8 cellular contexts compared by ENCODE assay signal in the genomic region with DNA sequence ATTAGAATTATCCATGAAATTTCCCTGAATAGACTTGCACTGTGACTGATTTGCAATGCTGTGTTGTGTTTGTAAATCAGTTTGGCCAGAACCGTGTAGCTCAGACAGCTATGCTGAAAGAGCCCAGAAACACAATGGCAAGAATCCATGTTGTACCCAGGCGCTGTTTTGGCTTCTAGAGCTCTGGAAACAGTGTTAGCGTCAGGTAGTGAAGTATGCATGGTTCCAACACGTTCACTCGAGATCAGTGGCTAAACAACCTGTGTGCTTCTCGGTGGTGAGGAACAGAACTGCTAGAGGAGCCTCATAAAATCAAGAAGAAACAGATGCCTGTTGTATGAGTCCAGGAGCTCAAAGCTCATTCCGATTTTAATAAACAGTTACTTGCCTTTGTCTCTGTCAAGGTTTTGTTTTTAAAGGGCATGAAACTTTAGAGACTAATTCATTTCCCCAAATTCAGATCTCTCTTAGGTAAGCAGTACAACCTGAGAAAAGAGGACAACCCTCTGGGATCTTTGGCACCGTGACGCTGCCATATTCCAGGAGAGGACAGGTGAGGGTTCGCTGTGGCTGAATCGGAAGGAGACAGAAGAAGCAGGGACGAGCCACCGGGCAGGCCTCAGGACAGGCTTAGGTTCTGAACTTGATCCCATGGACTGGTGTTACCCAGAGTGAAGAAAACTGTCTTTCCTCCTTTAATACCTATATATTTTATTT. TPM values are rescaled to one million over a fixed set of nuclear protein-coding genes. Genes with fewer than 3 reads are reported as not detected.
DNase-seq lines count a peak whose midpoint lies in the region; ATAC-seq and TF ChIP-seq lines count a peak whose summit lies in the region.

No MANE protein-coding gene starts in this region.

- DNase-seq in DND-41 = no peak
- DNase-seq in Karpas-422 = peak; percentile 45
- DNase-seq in astrocyte of the spinal cord (ENCODE audit: low read depth, low spot score) = peak; percentile 20
- no peak for DNase-seq in natural killer cell
- DNase-seq in HCEC 1CT = no peak
- DNase-seq in hippocampal formation (lab: John Stamatoyannopoulos, UW) = no peak

- TF ChIP-seq CTCF in DND-41 (IDR thresholded peaks at IDR 0.05; ENCODE audit: borderline replicate concordance, extremely low read depth, low read length, poor library complexity, severe bottlenecking) (no peak), astrocyte of the spinal cord (IDR thresholded peaks at IDR 0.05; ENCODE audit: low read depth, low read length) (no peak), natural killer cell (IDR thresholded peaks at IDR 0.05) (no peak)

- peaks cover 0 to 3% of the 10 kb centered on the region in 2 donors for H3K27me3 Mint-ChIP-seq in natural killer cell (ENCODE audit: low read depth in 2 of 2)

- H4K20me1 ChIP-seq in DND-41 (ENCODE audit: insufficient read depth, low read length) (no peaks in the 10 kb centered on the region), Karpas-422 (ENCODE audit: insufficient read depth, low read depth, low read length) (no peaks in the 10 kb centered on the region)

- no peaks in the 10 kb centered on the region for H3K9me3 Mint-ChIP-seq in natural killer cell

- intact Hi-C loops in natural killer cell (cut with micrococcal nuclease) = loop anchor here (1.0 to 10.0 kb wide), 4 partner anchors 114 to 444 kb away; no protein-coding TSS in a partner anchor

- in situ Hi-C loops in astrocyte of the spinal cord (cut with HindIII; ENCODE audit: low sequenced_read_pairs) = no loop called here

- peak overlapping the region; percentile 23 to 53 for H3K27ac Mint-ChIP-seq in natural killer cell

- H3K9me3 ChIP-seq in DND-41 (ENCODE audit: insufficient read depth, low read length, severe bottlenecking) (no peaks in the 10 kb centered on the region), Karpas-422 (ENCODE audit: low read length) (no peaks in the 10 kb centered on the region)

- H3K4me3 ChIP-seq in DND-41 (ENCODE audit: low read depth in 1 of 2, low read length in 2 of 2) (peak overlapping the region in 1 of 2 experiments; percentile 61; a peak in 1 of 4 replicates), Karpas-422 (ENCODE audit: low read length) (peak overlapping the region; percentile 67; the same call in 1 of the 2 replicates), astrocyte of the spinal cord (ENCODE audit: low read depth, low read length) (peak overlapping the region; percentile 37)

- H3K27ac ChIP-seq in DND-41 (ENCODE audit: low read length) (no peak overlapping the region), Karpas-422 (ENCODE audit: low read length) (no peak overlapping the region)

- ATAC-seq in DND-41 (ENCODE audit: insufficient read depth, low read depth) = 0 out of 3 replicates have a peak, but pooled peaks have one; percentile 1
- no peak for ATAC-seq in natural killer cell
- ATAC-seq in GM18858 (IDR thresholded peaks at IDR 0.05; ENCODE audit: unreplicated experiment) = no peak
- ATAC-seq in HG03565 (IDR thresholded peaks at IDR 0.05; ENCODE audit: unreplicated experiment) = no peak

- no peaks in the 10 kb centered on the region for H3K36me3 Mint-ChIP-seq in natural killer cell

- no peaks in the 10 kb centered on the region for H3K27me3 ChIP-seq in DND-41 (ENCODE audit: insufficient read depth, low read length, poor library complexity)
- H3K27me3 ChIP-seq in Karpas-422 (ENCODE audit: low read length) = no peaks in the 10 kb centered on the region

- H3K4me3 Mint-ChIP-seq in natural killer cell = peak overlapping the region; percentile 87

- peaks cover 11 to 13% of the 10 kb centered on the region in 2 donors for H3K4me1 Mint-ChIP-seq in natural killer cell

- H3K79me2 ChIP-seq in DND-41 (ENCODE audit: insufficient read depth, low read length) (no peaks in the 10 kb centered on the region), Karpas-422 (ENCODE audit: low read length) (no peaks in the 10 kb centered on the region)

- H3K4me1 ChIP-seq in DND-41 (ENCODE audit: insufficient read depth, low read length) (peaks cover 15% of the 10 kb centered on the region), Karpas-422 (ENCODE audit: low read length) (peaks cover 38% of the 10 kb centered on the region)

- H2AFZ ChIP-seq in DND-41 (ENCODE audit: low read depth, low read length) = peak overlapping the region; percentile 94
- 0 out of 2 replicates have a peak overlapping the region, but pooled peaks have one; percentile 69 for H2AFZ ChIP-seq in Karpas-422 (ENCODE audit: low read length)

- no peaks in the 10 kb centered on the region for H3K9me2 ChIP-seq in Karpas-422 (replicated peaks; ENCODE audit: insufficient read depth, low read length)

- H3K36me3 ChIP-seq in DND-41 (ENCODE audit: insufficient read depth, low read length) (peaks cover 7% of the 10 kb centered on the region; the same call in 1 of the 2 replicates), Karpas-422 (ENCODE audit: insufficient read depth, low read length) (peaks cover 3% of the 10 kb centered on the region; the same call in 1 of the 2 replicates)

- H3K9ac ChIP-seq in DND-41 (ENCODE audit: low read depth, low read length) (peak overlapping the region; percentile 64), Karpas-422 (ENCODE audit: low read length) (peak overlapping the region; percentile 55)

- H3K4me2 ChIP-seq in DND-41 (ENCODE audit: insufficient read depth, low read length) (peak overlapping the region; percentile 68), Karpas-422 (ENCODE audit: low read depth, low read length, poor library complexity, severe bottlenecking) (peak overlapping the region; percentile 73)

RNA-seq across cellular contexts. Expression of a gene that starts 43.6 kb away (rescaled TPM):
- total RNA-seq in Karpas-422 (2014; rRNA removed; shearing (Covaris generic); ENCODE audit: low replicate concordance) = 24.0 and 34.3 TPM in 2 replicates
- total RNA-seq in natural killer cell = 10 to 100 TPM; 75.3 to 94.5 (median 80.3) TPM

Comparison
In these comparisons a context has a peak if more than half of its experiments do, and no peak if none do; other contexts are left out.
1. DNase-seq: peak in Karpas-422 (single experiment) and astrocyte of the spinal cord (single experiment); none in DND-41 (single experiment), natural killer cell (single experiment), HCEC 1CT (single experiment) and hippocampal formation (0 of 2).